In genomic region chr10:126911301-126911700, GRCh38 we compare ENCODE assay signal across 11 cellular contexts. TPM values are rescaled to one million over a fixed set of nuclear protein-coding genes. Genes with fewer than 3 reads are reported as not detected.
DNase-seq lines count a peak whose midpoint lies in the region; TF ChIP-seq lines count a peak whose summit lies in the region.
"Had no signal": no experiment of that assay in that cellular context is flagged by ENCODE, and none has a peak within 500 bp of the region (broad histone marks: within the 10 kb centered on the region; RNA-seq: fewer than 3 reads in every experiment).

No MANE protein-coding gene starts in this region.

- no peaks in the 10 kb centered on the region for H3K36me3 ChIP-seq in BLaER1
- H3K36me3 ChIP-seq in breast epithelium, result no peaks in the 10 kb centered on the region
- H3K36me3 ChIP-seq in colonic mucosa, result no peaks in the 10 kb centered on the region

- H3K27me3 ChIP-seq in BLaER1 (no peaks in the 10 kb centered on the region), H9 (ENCODE audit: insufficient read depth, low read length) (no peaks in the 10 kb centered on the region), breast epithelium (no peaks in the 10 kb centered on the region), colonic mucosa (no peaks in the 10 kb centered on the region)

- no peak overlapping the region for H3K23ac ChIP-seq in H9 (ENCODE audit: insufficient read length, low read depth, low read length)

- H3K4me2 ChIP-seq in BLaER1, result peak overlapping the region; percentile 49
- no peak overlapping the region for H3K4me2 ChIP-seq in H9 (ENCODE audit: insufficient read depth, insufficient read length, low read length)

- no peaks in the 10 kb centered on the region for H3K27me3 Mint-ChIP-seq in H9 (ENCODE audit: low read depth)
- H3K27me3 Mint-ChIP-seq in chondrocyte (ENCODE audit: low read depth), result no peaks in the 10 kb centered on the region

- no peaks in the 10 kb centered on the region for H3K23me2 ChIP-seq in H9 (ENCODE audit: insufficient read length, low read depth, low read length, poor library complexity, severe bottlenecking)

- H2AK5ac ChIP-seq in H9 (ENCODE audit: insufficient read length, low read length), result no peak overlapping the region

- H2AFZ ChIP-seq in H9 (ENCODE audit: low read length), result no peak overlapping the region

- no peak overlapping the region for H3K4ac ChIP-seq in H9 (ENCODE audit: low read depth, low read length)

- H3K9me3 ChIP-seq in BLaER1 (peaks cover 8% of the 10 kb centered on the region), H9 (ENCODE audit: control insufficient read depth, low read depth, low read length) (no peaks in the 10 kb centered on the region), breast epithelium (no peaks in the 10 kb centered on the region), colonic mucosa (no peaks in the 10 kb centered on the region)

- peaks cover 9 to 18% (median 14%) of the 10 kb centered on the region in 3 experiments; a peak in 6 of 7 replicates for H3K36me3 Mint-ChIP-seq in H9 (ENCODE audit: insufficient read depth in 1 of 3, low read depth in 3 of 3)
- no peaks in the 10 kb centered on the region for H3K36me3 Mint-ChIP-seq in chondrocyte (ENCODE audit: low read depth)
- H3K36me3 Mint-ChIP-seq: CD4-positive, CD25-positive, alpha-beta regulatory T cell had no signal

- H3K56ac ChIP-seq in H9 (ENCODE audit: insufficient read length, low read depth, low read length), result no peak overlapping the region

- H3K27ac ChIP-seq in BLaER1, result no peak overlapping the region
- H3K27ac ChIP-seq in H9 (ENCODE audit: insufficient read length, low read depth, low read length), result no peak overlapping the region
- H3K27ac ChIP-seq in breast epithelium, result no peak overlapping the region
- no peak overlapping the region for H3K27ac ChIP-seq in colonic mucosa

- DNase-seq in H9 (no peak), chondrocyte (ENCODE audit: low spot score) (peak; percentile 48), posterior vena cava (ENCODE audit: low spot score) (peak; percentile 52), breast epithelium (ENCODE audit: low spot score in 2 of 2) (no peak), colonic mucosa (no peak), foreskin melanocyte (no peak), NCI-H1048 (lab: John Stamatoyannopoulos, UW) (no peak)
- DNase-seq: CD4-positive, CD25-positive, alpha-beta regulatory T cell; DMS53; GF-D8 had no signal

- no peak overlapping the region for H3K18ac ChIP-seq in H9 (ENCODE audit: insufficient read length, low read depth, low read length)

- H3K9me3 Mint-ChIP-seq in H9, result no peaks in the 10 kb centered on the region; a peak in 1 of 5 replicates
- no peaks in the 10 kb centered on the region for H3K9me3 Mint-ChIP-seq in chondrocyte (ENCODE audit: low read depth)

- no peak overlapping the region for H3K4me3 Mint-ChIP-seq in H9
- no peak overlapping the region for H3K4me3 Mint-ChIP-seq in chondrocyte (ENCODE audit: unreplicated experiment)
- H3K4me3 Mint-ChIP-seq: CD4-positive, CD25-positive, alpha-beta regulatory T cell had no signal

- TF ChIP-seq CTCF in H9 (conservative IDR thresholded peaks at IDR 0.05) (no peak), chondrocyte (IDR thresholded peaks at IDR 0.05) (no peak), breast epithelium (IDR thresholded peaks at IDR 0.05) (no peak), colonic mucosa (IDR thresholded peaks at IDR 0.05) (no peak)

- no peak overlapping the region for H2BK15ac ChIP-seq in H9 (ENCODE audit: low read depth, low read length)

- no CpG with 5 or more reads among the region's 11 CpGs for WGBS in H9 (ENCODE audit: extremely low coverage, insufficient read length, low lambda C conversion rate)

- H4K8ac ChIP-seq in H9 (replicated peaks; ENCODE audit: insufficient read length, low read depth, low read length), result no peak overlapping the region

- H2BK12ac ChIP-seq in H9 (ENCODE audit: insufficient read length, low read depth, low read length), result no peak overlapping the region

- H3K4me3 ChIP-seq in BLaER1 (no peak overlapping the region), breast epithelium (no peak overlapping the region), colonic mucosa (no peak overlapping the region)

- H4K5ac ChIP-seq in H9 (ENCODE audit: insufficient read length, low read depth, low read length), result no peak overlapping the region

- H3K4me1 Mint-ChIP-seq in H9, result peaks cover 24 to 29% of the 10 kb centered on the region in 2 experiments
- H3K4me1 Mint-ChIP-seq in chondrocyte (ENCODE audit: low read depth), result peaks cover 19% of the 10 kb centered on the region

- no peak overlapping the region for H3K14ac ChIP-seq in H9 (ENCODE audit: insufficient read depth, low read length)

- H2BK120ac ChIP-seq in H9 (ENCODE audit: low read depth, low read length, poor library complexity, severe bottlenecking), result no peak overlapping the region

- H2BK5ac ChIP-seq in H9 (ENCODE audit: insufficient read length, low read length), result no peak overlapping the region

- H3K4me1 ChIP-seq in BLaER1 (peaks cover 15% of the 10 kb centered on the region), H9 (ENCODE audit: insufficient read depth, low read length) (peaks cover 9% of the 10 kb centered on the region; the same call in 1 of the 2 replicates), breast epithelium (no peaks in the 10 kb centered on the region), colonic mucosa (peaks cover 4% of the 10 kb centered on the region)

- intact Hi-C loops in posterior vena cava (cut with DNase I) (no loop called here), breast epithelium (cut with DNase I; ENCODE audit: low total_unique reads) (no loop called here), colonic mucosa (cut with DNase I) (no loop called here)

- H2BK20ac ChIP-seq in H9 (ENCODE audit: low read depth, low read length, poor library complexity, severe bottlenecking), result no peak overlapping the region

- no peak overlapping the region for H3T11ph ChIP-seq in H9 (ENCODE audit: low read length)

- H3K79me2 ChIP-seq in H9 (ENCODE audit: insufficient read depth, low read length), result peaks cover 46% of the 10 kb centered on the region; the same call in 1 of the 2 replicates

- H3K79me1 ChIP-seq in H9 (ENCODE audit: insufficient read depth, low read depth, low read length, poor library complexity, severe bottlenecking), result peaks cover 6% of the 10 kb centered on the region

- H3K27ac Mint-ChIP-seq in H9 (peak overlapping the region in 2 of 3 experiments; percentile 53 to 54; a peak in 3 of 7 replicates), chondrocyte (ENCODE audit: unreplicated experiment) (no peak overlapping the region)
- H3K27ac Mint-ChIP-seq: CD4-positive, CD25-positive, alpha-beta regulatory T cell had no signal

- no peak overlapping the region for H4K91ac ChIP-seq in H9 (ENCODE audit: insufficient read length, low read depth, low read length)

- H3K9ac ChIP-seq in BLaER1, result no peak overlapping the region
- H3K9ac ChIP-seq in H9 (ENCODE audit: extremely low read depth, insufficient read length, low read length), result no peak overlapping the region
- no peak overlapping the region for H3K9ac ChIP-seq in colonic mucosa (ENCODE audit: low read depth in 2 of 2, low read length in 2 of 2)

- no peak for TF ChIP-seq POLR2A in breast epithelium (IDR thresholded peaks at IDR 0.05)

- H4K20me1 ChIP-seq in BLaER1 (no peaks in the 10 kb centered on the region), H9 (ENCODE audit: control insufficient read depth, insufficient read depth, insufficient read length) (peaks cover 3% of the 10 kb centered on the region)

RNA-seq across cellular contexts. Expression of gene DOCK1, which starts 6.1 kb away (rescaled TPM):
- total RNA-seq in H9 (2021), result 51.5 and 57.0 TPM in 2 replicates
- total RNA-seq in chondrocyte, result 53.1 to 57.8 TPM (median 57.1 TPM) in 3 replicates
- total RNA-seq in posterior vena cava, result 10 to 100 TPM; 46.7 to 50.8 TPM
- 100 to 1,000 TPM in 1 of 3 donors, 10 to 100 TPM in 2; 50.4 to 101 (median 69.2) TPM for total RNA-seq in breast epithelium
- total RNA-seq in colonic mucosa, result 10 to 100 TPM; 46.4 to 49.0 TPM

Comparison
In these comparisons a context has a peak if more than half of its experiments do, and no peak if none do; other contexts are left out.
1. DNase-seq: peak in chondrocyte (single experiment) and posterior vena cava (single experiment); none in H9 (single experiment), breast epithelium (0 of 2), colonic mucosa (single experiment), foreskin melanocyte (single experiment) and NCI-H1048 (single experiment).